Comparison of ENCODE assay signal across 1 cellular context in the genomic region with DNA sequence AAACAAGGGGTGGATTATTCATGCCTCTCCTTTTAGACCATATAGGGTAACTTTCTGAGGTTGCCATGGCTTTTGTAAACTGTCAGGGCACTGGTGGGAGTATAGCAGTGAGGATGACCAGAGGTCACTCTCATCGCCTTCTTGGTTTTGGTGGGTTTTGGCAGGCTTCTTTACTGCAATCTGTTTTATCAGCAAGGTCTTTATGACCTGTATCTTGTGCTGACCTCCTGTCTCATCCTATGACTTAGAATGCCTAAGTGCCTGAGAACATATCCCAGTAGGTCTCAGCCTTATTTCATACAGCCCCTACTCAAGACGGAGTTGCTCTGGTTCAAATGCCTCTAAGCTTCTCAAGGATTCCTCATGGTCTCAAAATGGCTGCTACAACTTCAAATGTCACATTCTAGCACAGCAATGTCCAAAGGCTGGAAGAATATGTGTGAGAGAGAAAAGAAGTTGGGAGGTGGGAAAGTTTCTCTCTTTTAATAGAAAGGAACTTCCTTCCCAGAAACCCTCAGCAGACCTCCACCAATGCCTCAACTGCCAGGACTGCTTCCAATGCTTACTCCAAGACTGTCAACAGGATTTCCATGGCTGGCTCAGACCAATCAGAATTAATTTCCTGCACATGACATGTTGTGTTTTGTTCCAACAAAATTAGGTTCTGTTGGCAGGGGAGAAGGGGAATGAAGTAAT.
TF ChIP-seq lines count a peak whose summit lies in the region.

No MANE protein-coding gene starts in this region.

TF ChIP-seq in K562, 482 proteins besides CTCF, POLR2A, EP300 and RAD21 (continued from another document and continues in another):
- TF ChIP-seq, protein P1, sequence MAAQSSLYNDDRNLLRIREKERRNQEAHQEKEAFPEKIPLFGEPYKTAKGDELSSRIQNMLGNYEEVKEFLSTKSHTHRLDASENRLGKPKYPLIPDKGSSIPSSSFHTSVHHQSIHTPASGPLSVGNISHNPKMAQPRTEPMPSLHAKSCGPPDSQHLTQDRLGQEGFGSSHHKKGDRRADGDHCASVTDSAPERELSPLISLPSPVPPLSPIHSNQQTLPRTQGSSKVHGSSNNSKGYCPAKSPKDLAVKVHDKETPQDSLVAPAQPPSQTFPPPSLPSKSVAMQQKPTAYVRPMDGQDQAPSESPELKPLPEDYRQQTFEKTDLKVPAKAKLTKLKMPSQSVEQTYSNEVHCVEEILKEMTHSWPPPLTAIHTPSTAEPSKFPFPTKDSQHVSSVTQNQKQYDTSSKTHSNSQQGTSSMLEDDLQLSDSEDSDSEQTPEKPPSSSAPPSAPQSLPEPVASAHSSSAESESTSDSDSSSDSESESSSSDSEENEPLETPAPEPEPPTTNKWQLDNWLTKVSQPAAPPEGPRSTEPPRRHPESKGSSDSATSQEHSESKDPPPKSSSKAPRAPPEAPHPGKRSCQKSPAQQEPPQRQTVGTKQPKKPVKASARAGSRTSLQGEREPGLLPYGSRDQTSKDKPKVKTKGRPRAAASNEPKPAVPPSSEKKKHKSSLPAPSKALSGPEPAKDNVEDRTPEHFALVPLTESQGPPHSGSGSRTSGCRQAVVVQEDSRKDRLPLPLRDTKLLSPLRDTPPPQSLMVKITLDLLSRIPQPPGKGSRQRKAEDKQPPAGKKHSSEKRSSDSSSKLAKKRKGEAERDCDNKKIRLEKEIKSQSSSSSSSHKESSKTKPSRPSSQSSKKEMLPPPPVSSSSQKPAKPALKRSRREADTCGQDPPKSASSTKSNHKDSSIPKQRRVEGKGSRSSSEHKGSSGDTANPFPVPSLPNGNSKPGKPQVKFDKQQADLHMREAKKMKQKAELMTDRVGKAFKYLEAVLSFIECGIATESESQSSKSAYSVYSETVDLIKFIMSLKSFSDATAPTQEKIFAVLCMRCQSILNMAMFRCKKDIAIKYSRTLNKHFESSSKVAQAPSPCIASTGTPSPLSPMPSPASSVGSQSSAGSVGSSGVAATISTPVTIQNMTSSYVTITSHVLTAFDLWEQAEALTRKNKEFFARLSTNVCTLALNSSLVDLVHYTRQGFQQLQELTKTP (IDR thresholded peaks at IDR 0.05; ENCODE audit: low read depth in 1 of 2, partially characterized antibody in 2 of 2) = no peak
- TF ChIP-seq, protein P2, sequence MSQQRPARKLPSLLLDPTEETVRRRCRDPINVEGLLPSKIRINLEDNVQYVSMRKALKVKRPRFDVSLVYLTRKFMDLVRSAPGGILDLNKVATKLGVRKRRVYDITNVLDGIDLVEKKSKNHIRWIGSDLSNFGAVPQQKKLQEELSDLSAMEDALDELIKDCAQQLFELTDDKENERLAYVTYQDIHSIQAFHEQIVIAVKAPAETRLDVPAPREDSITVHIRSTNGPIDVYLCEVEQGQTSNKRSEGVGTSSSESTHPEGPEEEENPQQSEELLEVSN (IDR thresholded peaks at IDR 0.05; ENCODE audit: borderline replicate concordance in 1 of 2, extremely low read depth in 1 of 2, insufficient read depth in 1 of 2, insufficient read length in 1 of 2, low read depth in 1 of 2, low read length in 1 of 2, poor library complexity in 1 of 2, severe bottlenecking in 1 of 2) = no peak
- no peak for TF ChIP-seq MTF1 (CRISPR knock-in tag; IDR thresholded peaks at IDR 0.05; ENCODE audit: borderline replicate concordance)
- TF ChIP-seq PHF21A (IDR thresholded peaks at IDR 0.05; ENCODE audit: borderline replicate concordance, low read depth) = no peak
- no peak for TF ChIP-seq TAF7 (tag; IDR thresholded peaks at IDR 0.05)
- no peak for TF ChIP-seq U2AF2 (optimal IDR thresholded peaks at IDR 0.05; ENCODE audit: low read depth, low read length)
- TF ChIP-seq KDM2B (CRISPR knock-in tag; IDR thresholded peaks at IDR 0.05) = no peak
- TF ChIP-seq, protein P3, sequence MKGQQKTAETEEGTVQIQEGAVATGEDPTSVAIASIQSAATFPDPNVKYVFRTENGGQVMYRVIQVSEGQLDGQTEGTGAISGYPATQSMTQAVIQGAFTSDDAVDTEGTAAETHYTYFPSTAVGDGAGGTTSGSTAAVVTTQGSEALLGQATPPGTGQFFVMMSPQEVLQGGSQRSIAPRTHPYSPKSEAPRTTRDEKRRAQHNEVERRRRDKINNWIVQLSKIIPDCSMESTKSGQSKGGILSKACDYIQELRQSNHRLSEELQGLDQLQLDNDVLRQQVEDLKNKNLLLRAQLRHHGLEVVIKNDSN (CRISPR knock-in tag; IDR thresholded peaks at IDR 0.05) = no peak
- TF ChIP-seq STAT5B (CRISPR knock-in tag; IDR thresholded peaks at IDR 0.05) = no peak
- TF ChIP-seq POLR2G (IDR thresholded peaks at IDR 0.05; ENCODE audit: low read depth, low read length) = no peak
- TF ChIP-seq HDAC8 (tag; IDR thresholded peaks at IDR 0.05) = 0 out of 2 replicates have a peak, but pooled peaks have one; percentile 60
- TF ChIP-seq C11orf30 (IDR thresholded peaks at IDR 0.05; ENCODE audit: low read depth) = no peak
- TF ChIP-seq, protein P4, sequence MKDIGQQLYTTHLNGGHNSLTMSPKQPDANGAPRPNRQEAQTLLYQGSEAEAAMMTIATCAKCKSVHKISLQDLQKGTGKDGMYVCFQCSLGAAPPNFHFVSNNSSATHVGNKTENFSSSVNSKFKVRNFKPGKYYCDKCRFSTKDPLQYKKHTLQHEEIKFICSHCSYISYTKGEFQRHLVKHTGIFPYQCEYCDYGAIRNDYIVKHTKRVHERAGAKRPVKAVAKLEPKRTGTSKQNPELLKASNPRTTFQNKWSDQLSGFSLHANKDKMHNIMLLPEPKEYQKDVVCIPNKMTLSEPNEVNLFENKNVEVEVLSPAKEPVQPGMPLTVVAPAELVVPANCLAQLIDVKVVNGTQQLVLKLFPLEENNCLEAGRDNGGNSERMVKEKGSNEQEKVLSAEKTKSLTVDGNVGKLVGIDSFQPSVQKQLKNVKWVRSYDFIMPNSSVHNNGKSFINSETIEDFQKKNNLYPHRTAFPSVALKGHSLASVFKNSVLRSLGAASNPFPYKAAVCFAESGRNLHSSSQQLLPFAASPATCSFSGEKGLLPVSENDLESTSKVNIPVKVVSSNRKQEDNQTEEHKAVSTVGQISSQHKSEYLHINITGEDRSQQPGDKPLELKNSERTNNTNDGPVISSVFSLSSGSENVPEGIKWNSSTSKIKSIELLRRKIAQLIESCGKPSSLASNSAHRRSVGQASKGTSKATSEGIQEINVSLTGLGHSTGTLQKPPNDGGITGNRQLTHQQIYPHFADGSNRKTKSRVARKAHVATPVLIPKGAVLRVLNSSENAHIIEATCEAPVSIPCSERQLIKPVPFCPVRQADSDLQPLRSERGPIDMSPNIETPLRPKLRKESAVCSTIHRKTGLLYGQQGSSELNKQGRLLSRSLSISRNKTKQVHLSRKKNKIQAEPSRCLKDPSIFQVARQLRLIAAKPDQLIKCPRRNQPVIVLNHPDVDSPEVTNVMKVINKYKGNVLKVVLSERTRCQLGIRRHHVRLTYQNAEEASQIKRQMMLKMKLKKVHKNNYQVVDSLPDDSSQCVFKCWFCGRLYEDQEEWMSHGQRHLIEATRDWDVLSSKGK (CRISPR knock-in tag; IDR thresholded peaks at IDR 0.05) = no peak
- TF ChIP-seq ZNF3 (CRISPR knock-in tag; IDR thresholded peaks at IDR 0.05) = no peak
- TF ChIP-seq, protein P5, sequence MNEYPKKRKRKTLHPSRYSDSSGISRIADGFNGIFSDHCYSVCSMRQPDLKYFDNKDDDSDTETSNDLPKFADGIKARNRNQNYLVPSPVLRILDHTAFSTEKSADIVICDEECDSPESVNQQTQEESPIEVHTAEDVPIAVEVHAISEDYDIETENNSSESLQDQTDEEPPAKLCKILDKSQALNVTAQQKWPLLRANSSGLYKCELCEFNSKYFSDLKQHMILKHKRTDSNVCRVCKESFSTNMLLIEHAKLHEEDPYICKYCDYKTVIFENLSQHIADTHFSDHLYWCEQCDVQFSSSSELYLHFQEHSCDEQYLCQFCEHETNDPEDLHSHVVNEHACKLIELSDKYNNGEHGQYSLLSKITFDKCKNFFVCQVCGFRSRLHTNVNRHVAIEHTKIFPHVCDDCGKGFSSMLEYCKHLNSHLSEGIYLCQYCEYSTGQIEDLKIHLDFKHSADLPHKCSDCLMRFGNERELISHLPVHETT (CRISPR knock-in tag; conservative IDR thresholded peaks at IDR 0.05 in 1 of 2, IDR thresholded peaks at IDR 0.05 in 1 of 2) = peak in 1 of 2 experiments; percentile 67; a peak in 1 of 4 replicates
- TF ChIP-seq ZNF696 (CRISPR knock-in tag; conservative IDR thresholded peaks at IDR 0.05) = no peak
- TF ChIP-seq, protein P6, sequence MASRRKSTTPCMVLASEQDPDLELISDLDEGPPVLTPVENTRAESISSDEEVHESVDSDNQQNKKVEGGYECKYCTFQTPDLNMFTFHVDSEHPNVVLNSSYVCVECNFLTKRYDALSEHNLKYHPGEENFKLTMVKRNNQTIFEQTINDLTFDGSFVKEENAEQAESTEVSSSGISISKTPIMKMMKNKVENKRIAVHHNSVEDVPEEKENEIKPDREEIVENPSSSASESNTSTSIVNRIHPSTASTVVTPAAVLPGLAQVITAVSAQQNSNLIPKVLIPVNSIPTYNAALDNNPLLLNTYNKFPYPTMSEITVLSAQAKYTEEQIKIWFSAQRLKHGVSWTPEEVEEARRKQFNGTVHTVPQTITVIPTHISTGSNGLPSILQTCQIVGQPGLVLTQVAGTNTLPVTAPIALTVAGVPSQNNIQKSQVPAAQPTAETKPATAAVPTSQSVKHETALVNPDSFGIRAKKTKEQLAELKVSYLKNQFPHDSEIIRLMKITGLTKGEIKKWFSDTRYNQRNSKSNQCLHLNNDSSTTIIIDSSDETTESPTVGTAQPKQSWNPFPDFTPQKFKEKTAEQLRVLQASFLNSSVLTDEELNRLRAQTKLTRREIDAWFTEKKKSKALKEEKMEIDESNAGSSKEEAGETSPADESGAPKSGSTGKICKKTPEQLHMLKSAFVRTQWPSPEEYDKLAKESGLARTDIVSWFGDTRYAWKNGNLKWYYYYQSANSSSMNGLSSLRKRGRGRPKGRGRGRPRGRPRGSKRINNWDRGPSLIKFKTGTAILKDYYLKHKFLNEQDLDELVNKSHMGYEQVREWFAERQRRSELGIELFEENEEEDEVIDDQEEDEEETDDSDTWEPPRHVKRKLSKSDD (conservative IDR thresholded peaks at IDR 0.05; ENCODE audit: low read length) = no peak
- TF ChIP-seq SRF (CRISPR knock-in tag; IDR thresholded peaks at IDR 0.05) = peak in 1 of 2 experiments; percentile 67; a peak in 1 of 4 replicates
- TF ChIP-seq, protein P7, sequence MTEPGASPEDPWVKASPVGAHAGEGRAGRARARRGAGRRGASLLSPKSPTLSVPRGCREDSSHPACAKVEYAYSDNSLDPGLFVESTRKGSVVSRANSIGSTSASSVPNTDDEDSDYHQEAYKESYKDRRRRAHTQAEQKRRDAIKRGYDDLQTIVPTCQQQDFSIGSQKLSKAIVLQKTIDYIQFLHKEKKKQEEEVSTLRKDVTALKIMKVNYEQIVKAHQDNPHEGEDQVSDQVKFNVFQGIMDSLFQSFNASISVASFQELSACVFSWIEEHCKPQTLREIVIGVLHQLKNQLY (CRISPR knock-in tag; conservative IDR thresholded peaks at IDR 0.05) = no peak
- TF ChIP-seq, protein P8, sequence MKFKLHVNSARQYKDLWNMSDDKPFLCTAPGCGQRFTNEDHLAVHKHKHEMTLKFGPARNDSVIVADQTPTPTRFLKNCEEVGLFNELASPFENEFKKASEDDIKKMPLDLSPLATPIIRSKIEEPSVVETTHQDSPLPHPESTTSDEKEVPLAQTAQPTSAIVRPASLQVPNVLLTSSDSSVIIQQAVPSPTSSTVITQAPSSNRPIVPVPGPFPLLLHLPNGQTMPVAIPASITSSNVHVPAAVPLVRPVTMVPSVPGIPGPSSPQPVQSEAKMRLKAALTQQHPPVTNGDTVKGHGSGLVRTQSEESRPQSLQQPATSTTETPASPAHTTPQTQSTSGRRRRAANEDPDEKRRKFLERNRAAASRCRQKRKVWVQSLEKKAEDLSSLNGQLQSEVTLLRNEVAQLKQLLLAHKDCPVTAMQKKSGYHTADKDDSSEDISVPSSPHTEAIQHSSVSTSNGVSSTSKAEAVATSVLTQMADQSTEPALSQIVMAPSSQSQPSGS (CRISPR knock-in tag; IDR thresholded peaks at IDR 0.05) = no peak
- TF ChIP-seq RB1 (IDR thresholded peaks at IDR 0.05; ENCODE audit: low read depth) = no peak
- TF ChIP-seq, protein P9, sequence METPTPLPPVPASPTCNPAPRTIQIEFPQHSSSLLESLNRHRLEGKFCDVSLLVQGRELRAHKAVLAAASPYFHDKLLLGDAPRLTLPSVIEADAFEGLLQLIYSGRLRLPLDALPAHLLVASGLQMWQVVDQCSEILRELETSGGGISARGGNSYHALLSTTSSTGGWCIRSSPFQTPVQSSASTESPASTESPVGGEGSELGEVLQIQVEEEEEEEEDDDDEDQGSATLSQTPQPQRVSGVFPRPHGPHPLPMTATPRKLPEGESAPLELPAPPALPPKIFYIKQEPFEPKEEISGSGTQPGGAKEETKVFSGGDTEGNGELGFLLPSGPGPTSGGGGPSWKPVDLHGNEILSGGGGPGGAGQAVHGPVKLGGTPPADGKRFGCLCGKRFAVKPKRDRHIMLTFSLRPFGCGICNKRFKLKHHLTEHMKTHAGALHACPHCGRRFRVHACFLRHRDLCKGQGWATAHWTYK (CRISPR knock-in tag; IDR thresholded peaks at IDR 0.05) = peak; percentile 76; the same call in 1 of the 2 replicates
- TF ChIP-seq CBFA2T3 (IDR thresholded peaks at IDR 0.05) = peak; percentile 61
- TF ChIP-seq MEF2A (IDR thresholded peaks at IDR 0.05; ENCODE audit: control insufficient read depth, low read depth, low read length) = no peak
- no peak for TF ChIP-seq ELF2 (CRISPR knock-in tag; IDR thresholded peaks at IDR 0.05)
- TF ChIP-seq ZEB2 (IDR thresholded peaks at IDR 0.05) = peak; percentile 34; the same call in 1 of the 2 replicates
- TF ChIP-seq, protein P10, sequence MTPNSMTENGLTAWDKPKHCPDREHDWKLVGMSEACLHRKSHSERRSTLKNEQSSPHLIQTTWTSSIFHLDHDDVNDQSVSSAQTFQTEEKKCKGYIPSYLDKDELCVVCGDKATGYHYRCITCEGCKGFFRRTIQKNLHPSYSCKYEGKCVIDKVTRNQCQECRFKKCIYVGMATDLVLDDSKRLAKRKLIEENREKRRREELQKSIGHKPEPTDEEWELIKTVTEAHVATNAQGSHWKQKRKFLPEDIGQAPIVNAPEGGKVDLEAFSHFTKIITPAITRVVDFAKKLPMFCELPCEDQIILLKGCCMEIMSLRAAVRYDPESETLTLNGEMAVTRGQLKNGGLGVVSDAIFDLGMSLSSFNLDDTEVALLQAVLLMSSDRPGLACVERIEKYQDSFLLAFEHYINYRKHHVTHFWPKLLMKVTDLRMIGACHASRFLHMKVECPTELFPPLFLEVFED (CRISPR knock-in tag; conservative IDR thresholded peaks at IDR 0.05) = 0 out of 2 replicates have a peak, but pooled peaks have one; percentile 55
- no peak for TF ChIP-seq HEY1 (CRISPR knock-in tag; IDR thresholded peaks at IDR 0.05; ENCODE audit: borderline replicate concordance)
- TF ChIP-seq PTBP1 (IDR thresholded peaks at IDR 0.05; ENCODE audit: low read depth, low read length) = no peak
- TF ChIP-seq NRF1 (conservative IDR thresholded peaks at IDR 0.05 in 1 of 2, IDR thresholded peaks at IDR 0.05 in 1 of 2) = no peak
- TF ChIP-seq, protein P11, sequence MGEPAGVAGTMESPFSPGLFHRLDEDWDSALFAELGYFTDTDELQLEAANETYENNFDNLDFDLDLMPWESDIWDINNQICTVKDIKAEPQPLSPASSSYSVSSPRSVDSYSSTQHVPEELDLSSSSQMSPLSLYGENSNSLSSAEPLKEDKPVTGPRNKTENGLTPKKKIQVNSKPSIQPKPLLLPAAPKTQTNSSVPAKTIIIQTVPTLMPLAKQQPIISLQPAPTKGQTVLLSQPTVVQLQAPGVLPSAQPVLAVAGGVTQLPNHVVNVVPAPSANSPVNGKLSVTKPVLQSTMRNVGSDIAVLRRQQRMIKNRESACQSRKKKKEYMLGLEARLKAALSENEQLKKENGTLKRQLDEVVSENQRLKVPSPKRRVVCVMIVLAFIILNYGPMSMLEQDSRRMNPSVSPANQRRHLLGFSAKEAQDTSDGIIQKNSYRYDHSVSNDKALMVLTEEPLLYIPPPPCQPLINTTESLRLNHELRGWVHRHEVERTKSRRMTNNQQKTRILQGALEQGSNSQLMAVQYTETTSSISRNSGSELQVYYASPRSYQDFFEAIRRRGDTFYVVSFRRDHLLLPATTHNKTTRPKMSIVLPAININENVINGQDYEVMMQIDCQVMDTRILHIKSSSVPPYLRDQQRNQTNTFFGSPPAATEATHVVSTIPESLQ (CRISPR knock-in tag; IDR thresholded peaks at IDR 0.05) = 0 out of 2 replicates have a peak, but pooled peaks have one; percentile 42
- no peak for TF ChIP-seq HLTF (IDR thresholded peaks at IDR 0.05)
